Comparison of ENCODE assay signal across 1 cellular context in genomic region chr15:75646944-75647364, GRCh38.
TF ChIP-seq lines count a peak whose summit lies in the region.

No MANE protein-coding gene starts in this region.

TF ChIP-seq in K562, 482 proteins besides CTCF, POLR2A, EP300 and RAD21:
- TF ChIP-seq CBFA2T3 (IDR thresholded peaks at IDR 0.05) = no peak
- TF ChIP-seq, protein P1, sequence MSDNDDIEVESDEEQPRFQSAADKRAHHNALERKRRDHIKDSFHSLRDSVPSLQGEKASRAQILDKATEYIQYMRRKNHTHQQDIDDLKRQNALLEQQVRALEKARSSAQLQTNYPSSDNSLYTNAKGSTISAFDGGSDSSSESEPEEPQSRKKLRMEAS (CRISPR knock-in tag; IDR thresholded peaks at IDR 0.05) = 0 out of 2 replicates have a peak, but pooled peaks have one; percentile 28
- TF ChIP-seq ZNF12 (CRISPR knock-in tag; IDR thresholded peaks at IDR 0.05) = peak; percentile 52; the same call in 1 of the 2 replicates
- no peak for TF ChIP-seq DIDO1 (tag; IDR thresholded peaks at IDR 0.05; ENCODE audit: low read depth)
- TF ChIP-seq SLC30A9 (CRISPR knock-in tag; IDR thresholded peaks at IDR 0.05) = no peak
- TF ChIP-seq UBTF (IDR thresholded peaks at IDR 0.05; ENCODE audit: borderline replicate concordance in 1 of 2, low read depth in 2 of 2, low read length in 2 of 2) = peak in 1 of 2 experiments; percentile 68; a peak in 1 of 4 replicates
- no peak for TF ChIP-seq CGGBP1 (CRISPR knock-in tag; IDR thresholded peaks at IDR 0.05)
- no peak for TF ChIP-seq STAT5B (CRISPR knock-in tag; IDR thresholded peaks at IDR 0.05)
- peak; percentile 36; the same call in 1 of the 2 replicates for TF ChIP-seq ETV5 (CRISPR knock-in tag; IDR thresholded peaks at IDR 0.05; ENCODE audit: low read depth)
- no peak for TF ChIP-seq CREB1 (IDR thresholded peaks at IDR 0.05)
- TF ChIP-seq CREB1 (CRISPR knock-in tag; IDR thresholded peaks at IDR 0.05) = no peak; the same call in 1 of the 2 replicates
- TF ChIP-seq SP1 (CRISPR knock-in tag; IDR thresholded peaks at IDR 0.05) = peak; percentile 32
- peak; percentile 66; the same call in 1 of the 2 replicates for TF ChIP-seq CBFB (CRISPR knock-in tag; IDR thresholded peaks at IDR 0.05)
- TF ChIP-seq PHF20 (IDR thresholded peaks at IDR 0.05; ENCODE audit: partially characterized antibody) = no peak
- 0 out of 2 replicates have a peak, but pooled peaks have one; percentile 3 for TF ChIP-seq CBX5 (IDR thresholded peaks at IDR 0.05; ENCODE audit: borderline replicate concordance, low read depth)
- no peak for TF ChIP-seq NCOR1 (IDR thresholded peaks at IDR 0.05)
- 0 out of 2 replicates have a peak, but pooled peaks have one; percentile 0 for TF ChIP-seq ZNF24 (IDR thresholded peaks at IDR 0.05)
- TF ChIP-seq, protein P2, sequence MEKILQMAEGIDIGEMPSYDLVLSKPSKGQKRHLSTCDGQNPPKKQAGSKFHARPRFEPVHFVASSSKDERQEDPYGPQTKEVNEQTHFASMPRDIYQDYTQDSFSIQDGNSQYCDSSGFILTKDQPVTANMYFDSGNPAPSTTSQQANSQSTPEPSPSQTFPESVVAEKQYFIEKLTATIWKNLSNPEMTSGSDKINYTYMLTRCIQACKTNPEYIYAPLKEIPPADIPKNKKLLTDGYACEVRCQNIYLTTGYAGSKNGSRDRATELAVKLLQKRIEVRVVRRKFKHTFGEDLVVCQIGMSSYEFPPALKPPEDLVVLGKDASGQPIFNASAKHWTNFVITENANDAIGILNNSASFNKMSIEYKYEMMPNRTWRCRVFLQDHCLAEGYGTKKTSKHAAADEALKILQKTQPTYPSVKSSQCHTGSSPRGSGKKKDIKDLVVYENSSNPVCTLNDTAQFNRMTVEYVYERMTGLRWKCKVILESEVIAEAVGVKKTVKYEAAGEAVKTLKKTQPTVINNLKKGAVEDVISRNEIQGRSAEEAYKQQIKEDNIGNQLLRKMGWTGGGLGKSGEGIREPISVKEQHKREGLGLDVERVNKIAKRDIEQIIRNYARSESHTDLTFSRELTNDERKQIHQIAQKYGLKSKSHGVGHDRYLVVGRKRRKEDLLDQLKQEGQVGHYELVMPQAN (IDR thresholded peaks at IDR 0.05; ENCODE audit: borderline replicate concordance) = 0 out of 2 replicates have a peak, but pooled peaks have one; percentile 12
- TF ChIP-seq HDGF (IDR thresholded peaks at IDR 0.05) = no peak
- TF ChIP-seq E2F3 (CRISPR knock-in tag; IDR thresholded peaks at IDR 0.05) = 0 out of 2 replicates have a peak, but pooled peaks have one; percentile 39
- peak; percentile 13 for TF ChIP-seq ARID4B (CRISPR knock-in tag; IDR thresholded peaks at IDR 0.05)
- TF ChIP-seq MCM7 (IDR thresholded peaks at IDR 0.05) = no peak
- no peak for TF ChIP-seq CTBP1 (IDR thresholded peaks at IDR 0.05; ENCODE audit: borderline replicate concordance)
- TF ChIP-seq SMAD3 (CRISPR knock-in tag; conservative IDR thresholded peaks at IDR 0.05) = no peak
- peak in 1 of 2 experiments; percentile 15; a peak in 2 of 4 replicates for TF ChIP-seq TEAD1 (CRISPR knock-in tag; IDR thresholded peaks at IDR 0.05)
- TF ChIP-seq TBL1XR1 (IDR thresholded peaks at IDR 0.05; ENCODE audit: low read length in 2 of 2) = no peak
- 0 out of 2 replicates have a peak, but pooled peaks have one; percentile 69 for TF ChIP-seq KAT7 (CRISPR knock-in tag; IDR thresholded peaks at IDR 0.05; ENCODE audit: borderline replicate concordance)
- no peak for TF ChIP-seq FOXP4 (CRISPR knock-in tag; IDR thresholded peaks at IDR 0.05; ENCODE audit: borderline replicate concordance)
- TF ChIP-seq SAP30 (IDR thresholded peaks at IDR 0.05; ENCODE audit: borderline replicate concordance, insufficient read depth, low read depth, low read length, poor library complexity, severe bottlenecking) = peak; percentile 25
- TF ChIP-seq TRIM24 (IDR thresholded peaks at IDR 0.05) = no peak
- no peak for TF ChIP-seq POLR2G (IDR thresholded peaks at IDR 0.05; ENCODE audit: low read depth, low read length)
TF ChIP-seq in K562: peak in this region for 14.
